In genomic region chr9:108973876-108974275, GRCh38 we compare ENCODE assay signal across 20 cellular contexts. TPM values are rescaled to one million over a fixed set of nuclear protein-coding genes. Genes with fewer than 3 reads are reported as not detected.
DNase-seq lines count a peak whose midpoint lies in the region; ATAC-seq, FAIRE-seq and TF ChIP-seq lines count a peak whose summit lies in the region.
"Had no signal": no experiment of that assay in that cellular context is flagged by ENCODE, and none has a peak within 500 bp of the region (broad histone marks: within the 10 kb centered on the region; RNA-seq: fewer than 3 reads in every experiment).

No MANE protein-coding gene starts in this region.

- DNase-seq in H54 (ENCODE audit: insufficient read length, low spot score): no peak
- peak; percentile 31 for DNase-seq in choroid plexus epithelial cell (ENCODE audit: low read depth)
- no peak for DNase-seq in heart right ventricle
- DNase-seq in pancreas: no peak
- DNase-seq in lower leg skin (ENCODE audit: low spot score in 2 of 2): no peak
- no peak for DNase-seq in CD1c-positive myeloid dendritic cell (ENCODE audit: extremely low spot score)
- DNase-seq in MV-4-11 (lab: John Stamatoyannopoulos, UW): no peak
- DNase-seq: 8988T, GF-D8, KG1, NCI-H1436, NCI-H2081 treated with DMSO at 0.1 percent for 48 hours, NCI-H510A, NCI-H774, PC-3 had no signal

- peaks cover 0 to 58% (median 14%) of the 10 kb centered on the region in 9 donors for H3K36me3 ChIP-seq in heart right ventricle
- peaks cover 0 to 4% (median 0%) of the 10 kb centered on the region in 3 donors for H3K36me3 ChIP-seq in pancreas

- TF ChIP-seq POLR2A in H54 (IDR thresholded peaks at IDR 0.05; ENCODE audit: low read depth, low read length): no peak
- no peak for TF ChIP-seq POLR2A in lower leg skin (IDR thresholded peaks at IDR 0.05)

- H3K4me1 ChIP-seq in heart right ventricle (peaks cover 0 to 35% (median 25%) of the 10 kb centered on the region in 9 donors), pancreas (peaks cover 6 to 9% (median 7%) of the 10 kb centered on the region in 3 donors)
- H3K4me1 ChIP-seq: BLaER1 had no signal

- ATAC-seq in heart right ventricle (peak; percentile 73 to 93 (median 83)), pancreas (peak; percentile 63 to 85 (median 72)), GM18517 (IDR thresholded peaks at IDR 0.05; ENCODE audit: unreplicated experiment) (no peak)
- ATAC-seq: HepG2, PC-3 had no signal

- no peak for TF ChIP-seq CTCF in choroid plexus epithelial cell (conservative IDR thresholded peaks at IDR 0.05; ENCODE audit: low read depth, low read length)
- no peak for TF ChIP-seq CTCF in heart right ventricle (IDR thresholded peaks at IDR 0.05)
- no peak for TF ChIP-seq CTCF in pancreas (IDR thresholded peaks at IDR 0.05)
- no peak for TF ChIP-seq CTCF in lower leg skin (IDR thresholded peaks at IDR 0.05)

- intact Hi-C loops in heart right ventricle (cut with DNase I): loop anchor here in 1 of 10 donors (5.0 kb wide), 1 partner anchor 38 kb away; the partner anchor contains the start of gene CTNNAL1
- intact Hi-C loops in pancreas (cut with DNase I): no loop called here
- intact Hi-C loops in lower leg skin (cut with DNase I; ENCODE audit: low total_unique reads): no loop called here

- H3K9me3 ChIP-seq in heart right ventricle: peaks cover 0 to 3% (median 0%) of the 10 kb centered on the region in 11 donors
- no peaks in the 10 kb centered on the region for H3K9me3 ChIP-seq in pancreas

- FAIRE-seq in H54 (lab: Jason Lieb, UNC) (peak; percentile 48), pancreas (lab: Jason Lieb, UNC) (no peak)
- FAIRE-seq: GM12892, H1, HepG2 had no signal

- WGBS in heart right ventricle, 2 donors: 9 to 19% methylated on average over 5 of the region's 5 CpGs
- 8 to 9% methylated on average over 5 of the region's 5 CpGs for WGBS in pancreas, 2 donors
- WGBS in lower leg skin, 2 donors: 62 to 70% methylated on average over 5 of the region's 5 CpGs

- H3K27ac ChIP-seq in heart right ventricle (peak overlapping the region in 9 of 10 donors; percentile 45 to 79 (median 71)), pancreas (no peak overlapping the region)
- H3K27ac ChIP-seq: BLaER1 had no signal

- H3K27me3 ChIP-seq in heart right ventricle: no peaks in the 10 kb centered on the region
- no peaks in the 10 kb centered on the region for H3K27me3 ChIP-seq in pancreas
- H3K27me3 ChIP-seq: BLaER1 had no signal

- H3K4me3 ChIP-seq in choroid plexus epithelial cell (ENCODE audit: low read depth, low read length): no peak overlapping the region
- H3K4me3 ChIP-seq in heart right ventricle: no peak overlapping the region
- H3K4me3 ChIP-seq in pancreas: no peak overlapping the region
- H3K4me3 ChIP-seq in lower leg skin (ENCODE audit: low read depth, poor library complexity, severe bottlenecking): no peak overlapping the region
- H3K4me3 ChIP-seq: BLaER1 had no signal

RNA-seq across cellular contexts. Expression of gene CTNNAL1, which starts 39.4 kb away (rescaled TPM):
- total RNA-seq in heart right ventricle (10 to 100 TPM; 48.5 to 75.4 (median 63.2) TPM), pancreas (10 to 100 TPM in 4 of 6 donors, 1 to 10 TPM in 2; 8.8 to 19.1 (median 15.3) TPM), lower leg skin (10 to 100 TPM; 15.1 to 21.7 (median 17.6) TPM)
- polyA plus RNA-seq in heart right ventricle (100 to 1,000 TPM in 1 of 2 donors, 10 to 100 TPM in 1; 42.7 to 115 TPM), pancreas (10 to 100 TPM; 15.9 to 29.7 TPM)

RNA-seq across cellular contexts. Expression of gene ABITRAM, which starts 39.7 kb away (rescaled TPM):
- total RNA-seq in heart right ventricle (10 to 100 TPM; 11.5 to 17.7 (median 14.6) TPM), pancreas (1 to 10 TPM; 5.7 to 7.6 (median 7.3) TPM), lower leg skin (10 to 100 TPM in 3 of 4 donors, 1 to 10 TPM in 1; 9.9 to 16.7 (median 10.1) TPM)
- polyA plus RNA-seq in heart right ventricle (10 to 100 TPM in 1 of 2 donors, 1 to 10 TPM in 1; 9.1 to 15.4 TPM), pancreas (1 to 10 TPM; 7.1 to 8.1 TPM)

RNA-seq across cellular contexts. Expression of gene ELP1, which starts 40.0 kb away (rescaled TPM):
- 10 to 100 TPM; 19.2 to 31.7 (median 25.7) TPM for total RNA-seq in heart right ventricle
- polyA plus RNA-seq in heart right ventricle: 10 to 100 TPM; 11.7 to 18.2 TPM
- 10 to 100 TPM in 2 of 6 donors, 1 to 10 TPM in 4; 6.9 to 13.3 (median 8.8) TPM for total RNA-seq in pancreas
- polyA plus RNA-seq in pancreas: 10 to 100 TPM; 10.7 to 19.2 TPM
- total RNA-seq in lower leg skin: 10 to 100 TPM in 3 of 4 donors, 1 to 10 TPM in 1; 10.0 to 27.2 (median 19.1) TPM

Comparison
In these comparisons a context has a peak if more than half of its experiments do, and no peak if none do; other contexts are left out.
1. H3K27ac ChIP-seq: peak in heart right ventricle (9 of 10); none in pancreas (0 of 4).